14 cellular contexts compared by ENCODE assay signal in the genomic region with DNA sequence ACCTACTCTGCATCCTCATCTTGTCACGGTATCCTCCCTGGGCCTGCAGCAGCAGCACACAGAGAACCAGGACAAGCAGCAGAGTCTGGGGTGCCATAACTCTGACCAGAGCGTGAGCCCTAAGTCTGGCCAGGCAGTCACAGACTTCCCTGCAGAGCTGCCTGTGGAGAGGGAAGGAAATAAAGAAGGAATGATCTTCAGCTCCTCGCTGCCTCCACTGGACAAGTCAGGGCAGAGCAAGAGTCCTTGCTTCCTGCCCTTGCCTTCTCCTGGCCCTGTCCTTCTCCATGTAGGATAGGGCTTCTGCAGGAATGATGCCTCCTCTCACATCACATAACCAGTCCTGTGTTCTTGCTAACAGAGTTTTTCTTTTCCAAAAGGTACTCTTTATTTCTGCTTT. TPM values are rescaled to one million over a fixed set of nuclear protein-coding genes. Genes with fewer than 3 reads are reported as not detected.
DNase-seq lines count a peak whose midpoint lies in the region; ATAC-seq, FAIRE-seq and TF ChIP-seq lines count a peak whose summit lies in the region.
"Had no signal": no experiment of that assay in that cellular context is flagged by ENCODE, and none has a peak within 500 bp of the region (broad histone marks: within the 10 kb centered on the region; RNA-seq: fewer than 3 reads in every experiment).

No MANE protein-coding gene starts in this region.

- H3K4me3 ChIP-seq in HFF-Myc (replicated peaks; ENCODE audit: low read depth, low read length) (no peak overlapping the region), bronchial epithelial cell (ENCODE audit: low read depth, low read length) (no peak overlapping the region), HAP-1 (no peak overlapping the region), esophagus muscularis mucosa (no peak overlapping the region)
- H3K4me3 ChIP-seq: transverse colon had no signal

- peak; percentile 55 for ATAC-seq in left colon
- ATAC-seq in activated naive CD4-positive, alpha-beta T cell treated with anti-CD3 and anti-CD28 coated beads, Interleukin-2, amount 50 U/mL, for 72 hours, result no peak
- ATAC-seq in HG03196 (IDR thresholded peaks at IDR 0.05; ENCODE audit: unreplicated experiment), result no peak

- TF ChIP-seq CTCF in HFF-Myc (IDR thresholded peaks at IDR 0.05; ENCODE audit: low read depth, low read length, missing control alignments), result peak; percentile 12
- peak; percentile 39 for TF ChIP-seq CTCF in bronchial epithelial cell (IDR thresholded peaks at IDR 0.05; ENCODE audit: insufficient read depth, low read length, severe bottlenecking)
- TF ChIP-seq CTCF in esophagus muscularis mucosa (IDR thresholded peaks at IDR 0.05), result no peak

- no peak for TF ChIP-seq POLR2A in esophagus muscularis mucosa (IDR thresholded peaks at IDR 0.05; ENCODE audit: low read depth)

- no peaks in the 10 kb centered on the region for H3K36me3 Mint-ChIP-seq in activated naive CD4-positive, alpha-beta T cell treated with anti-CD3 and anti-CD28 coated beads, Interleukin-2, amount 50 U/mL, for 72 hours

- no peak overlapping the region for H3K27ac Mint-ChIP-seq in activated naive CD4-positive, alpha-beta T cell treated with anti-CD3 and anti-CD28 coated beads, Interleukin-2, amount 50 U/mL, for 72 hours

- TF ChIP-seq EP300 in esophagus muscularis mucosa (IDR thresholded peaks at IDR 0.05), result no peak

- H3K9me3 Mint-ChIP-seq in activated naive CD4-positive, alpha-beta T cell treated with anti-CD3 and anti-CD28 coated beads, Interleukin-2, amount 50 U/mL, for 72 hours, result peaks cover 0 to 4% of the 10 kb centered on the region in 2 donors

- intact Hi-C loops in left colon (cut with DNase I, micrococcal nuclease), result no loop called here
- intact Hi-C loops in esophagus muscularis mucosa (cut with DNase I), result no loop called here

- H3K27me3 ChIP-seq in bronchial epithelial cell (ENCODE audit: control insufficient read depth, insufficient read depth, low read length) (peaks cover 2% of the 10 kb centered on the region), HAP-1 (ENCODE audit: low read depth) (no peaks in the 10 kb centered on the region), esophagus muscularis mucosa (peaks cover 0 to 18% (median 0%) of the 10 kb centered on the region in 4 donors)

- no peaks in the 10 kb centered on the region for H3K36me3 ChIP-seq in bronchial epithelial cell (ENCODE audit: control insufficient read depth, insufficient read depth, low read length)
- no peaks in the 10 kb centered on the region for H3K36me3 ChIP-seq in HAP-1 (replicated peaks)
- no peaks in the 10 kb centered on the region for H3K36me3 ChIP-seq in esophagus muscularis mucosa
- H3K36me3 ChIP-seq: transverse colon had no signal

- H3K9me3 ChIP-seq in HAP-1, result no peaks in the 10 kb centered on the region
- peaks cover 0 to 8% (median 1%) of the 10 kb centered on the region in 4 donors for H3K9me3 ChIP-seq in esophagus muscularis mucosa
- H3K9me3 ChIP-seq: transverse colon had no signal

- WGBS in esophagus muscularis mucosa, result 60% methylated on average over 3 of the region's 3 CpGs

- in situ Hi-C loops in HAP-1 (cut with MboI; ENCODE audit: low sequenced_read_pairs), result no loop called here

- no peak for FAIRE-seq in bronchial epithelial cell (lab: Jason Lieb, UNC)
- FAIRE-seq: colon, D721Med had no signal

- no peak overlapping the region for H3K27ac ChIP-seq in esophagus muscularis mucosa (replicated peaks in 1 of 4)
- H3K27ac ChIP-seq: transverse colon had no signal

- DNase-seq in AG20443 (ENCODE audit: low spot score) (peak; percentile 13), HFF-Myc (ENCODE audit: extremely low read depth, low read depth) (peak; percentile 4), bronchial epithelial cell (ENCODE audit: low read depth) (peak; percentile 35), left colon (no peak), HAP-1 (ENCODE audit: low spot score in 2 of 2) (no peak), esophagus muscularis mucosa (ENCODE audit: extremely low spot score) (no peak)
- DNase-seq in activated naive CD4-positive, alpha-beta T cell treated with anti-CD3 and anti-CD28 coated beads, Interleukin-2, amount 50 U/mL, for 72 hours (ENCODE audit: low spot score in 2 of 2), result no peak
- DNase-seq: activated CD4-positive, alpha-beta T cell treated with anti-CD3 and anti-CD28 coated beads, Interleukin-2, amount 50 U/mL, for 4 hours; activated gamma-delta T cell treated with Interleukin-2 at 50 U/mL for 16 hours; head of caudate nucleus; transverse colon had no signal

- H3K4me1 ChIP-seq in HAP-1 (no peaks in the 10 kb centered on the region), esophagus muscularis mucosa (no peaks in the 10 kb centered on the region)
- H3K4me1 ChIP-seq: transverse colon had no signal

RNA-seq across cellular contexts. Expression of a gene that starts 15.9 kb away (rescaled TPM):
- not detected in 2 replicates for total RNA-seq in bronchial epithelial cell
- total RNA-seq in left colon, result not detected
- not detected for total RNA-seq in activated naive CD4-positive, alpha-beta T cell treated with anti-CD3 and anti-CD28 coated beads, Interleukin-2, amount 50 U/mL, for 72 hours
- not detected for total RNA-seq in esophagus muscularis mucosa
- total RNA-seq: transverse colon had no signal

RNA-seq across cellular contexts. Expression of a gene that starts 15.9 kb away (rescaled TPM):
- total RNA-seq in bronchial epithelial cell (not detected in 2 replicates), left colon (not detected), esophagus muscularis mucosa (not detected)
- not detected for total RNA-seq in activated naive CD4-positive, alpha-beta T cell treated with anti-CD3 and anti-CD28 coated beads, Interleukin-2, amount 50 U/mL, for 72 hours
- total RNA-seq: transverse colon had no signal

RNA-seq across cellular contexts. Expression of a gene that starts 18.9 kb away (rescaled TPM):
- total RNA-seq in bronchial epithelial cell (not detected in 2 replicates), left colon (not detected), esophagus muscularis mucosa (under 1 TPM in 1 of 4 donors, not detected in 3; 0.69 TPM)
- not detected for total RNA-seq in activated naive CD4-positive, alpha-beta T cell treated with anti-CD3 and anti-CD28 coated beads, Interleukin-2, amount 50 U/mL, for 72 hours

RNA-seq across cellular contexts. Expression of a gene that starts 36.3 kb away (rescaled TPM):
- total RNA-seq in bronchial epithelial cell (not detected in 2 replicates), left colon (not detected), esophagus muscularis mucosa (not detected)
- not detected for total RNA-seq in activated naive CD4-positive, alpha-beta T cell treated with anti-CD3 and anti-CD28 coated beads, Interleukin-2, amount 50 U/mL, for 72 hours
- total RNA-seq: transverse colon had no signal

RNA-seq across cellular contexts. Expression of a gene that starts 54.8 kb away (rescaled TPM):
- not detected in 2 replicates for total RNA-seq in bronchial epithelial cell
- not detected for total RNA-seq in left colon
- total RNA-seq in activated naive CD4-positive, alpha-beta T cell treated with anti-CD3 and anti-CD28 coated beads, Interleukin-2, amount 50 U/mL, for 72 hours, result not detected
- not detected for total RNA-seq in esophagus muscularis mucosa
- total RNA-seq: transverse colon had no signal

Comparison
In these comparisons a context has a peak if more than half of its experiments do, and no peak if none do; other contexts are left out.
1. DNase-seq: peak in AG20443 (single experiment), HFF-Myc (single experiment) and bronchial epithelial cell (single experiment); none in left colon (0 of 2), activated naive CD4-positive, alpha-beta T cell treated with anti-CD3 and anti-CD28 coated beads, Interleukin-2, amount 50 U/mL, for 72 hours (0 of 2), HAP-1 (0 of 2) and esophagus muscularis mucosa (single experiment).
2. CTCF ChIP-seq: peak in HFF-Myc (single experiment) and bronchial epithelial cell (single experiment); none in esophagus muscularis mucosa (0 of 3).